ENCODE assay signal across 8 cellular contexts in the genomic region with DNA sequence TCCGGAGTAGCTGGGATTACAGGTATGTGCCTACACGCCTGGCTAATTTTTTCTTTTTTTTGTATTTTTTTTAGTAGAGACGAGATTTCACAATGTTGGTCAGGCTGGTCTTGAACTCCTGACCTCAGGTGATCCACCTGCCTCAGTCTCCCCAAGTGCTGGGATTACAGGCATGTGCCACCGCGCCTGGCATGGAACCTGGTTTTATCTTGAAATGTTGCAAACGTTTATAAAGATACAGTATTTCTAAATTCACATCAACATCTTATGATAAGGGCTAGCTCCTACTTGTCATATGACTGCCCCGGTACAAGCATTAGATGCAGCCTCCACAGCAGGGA. TPM values are rescaled to one million over a fixed set of nuclear protein-coding genes. Genes with fewer than 3 reads are reported as not detected.
A peak's percentile ranks its signal among the peaks of the same experiment; 100 is the strongest.
DNase-seq lines count a peak whose midpoint lies in the region; ATAC-seq and TF ChIP-seq lines count a peak whose summit lies in the region.

No MANE protein-coding gene starts in this region.

- peak overlapping the region; percentile 91 for H3K9ac ChIP-seq in SU-DHL-6 (ENCODE audit: low read length)

- H3K9me2 ChIP-seq in SU-DHL-6 (replicated peaks; ENCODE audit: insufficient read depth, low read length) = no peaks in the 10 kb centered on the region

- in situ Hi-C loops in GM13976 (cut with MboI; ENCODE audit: low sequenced_read_pairs, unreplicated experiment) = no loop called here
- in situ Hi-C loops in gastrocnemius medialis (cut with MboI; ENCODE audit: low sequenced_read_pairs in 4 of 4) = loop anchor here in 1 of 4 donors (10.0 kb wide), 1 partner anchor 89 kb away; a partner anchor contains a TSS

- peak overlapping the region; percentile 75 for H3K4me2 ChIP-seq in SU-DHL-6 (ENCODE audit: low read depth, low read length, poor library complexity, severe bottlenecking)

- peaks cover 13% of the 10 kb centered on the region; the same call in 1 of the 2 replicates for H4K20me1 ChIP-seq in SU-DHL-6 (ENCODE audit: low read depth, low read length)

- TF ChIP-seq CTCF in GM13976 (IDR thresholded peaks at IDR 0.05; ENCODE audit: borderline replicate concordance, control extremely low read depth, extremely low read depth, insufficient read depth, missing control alignments) (no peak), SU-DHL-6 (IDR thresholded peaks at IDR 0.05; ENCODE audit: insufficient read depth, low read length, poor library complexity, severe bottlenecking) (no peak), fibroblast of mammary gland (conservative IDR thresholded peaks at IDR 0.05; ENCODE audit: control insufficient read depth, insufficient read depth, low read depth, low read length) (no peak), gastrocnemius medialis (IDR thresholded peaks at IDR 0.05 in 4 of 5, conservative IDR thresholded peaks at IDR 0.05 in 1 of 5) (no peak)

- H3K9me3 ChIP-seq in SU-DHL-6 (ENCODE audit: insufficient read depth, low read length) (no peaks in the 10 kb centered on the region), gastrocnemius medialis (no peaks in the 10 kb centered on the region)

- H3K36me3 ChIP-seq in SU-DHL-6 (ENCODE audit: low read length) (0 out of 2 replicates have a peak, but pooled peaks cover 2% of the 10 kb centered on the region), gastrocnemius medialis (no peaks in the 10 kb centered on the region)

- intact Hi-C loops in gastrocnemius medialis (cut with DNase I; ENCODE audit: low total_unique reads) = no loop called here

- H3K4me1 ChIP-seq in gastrocnemius medialis = peaks cover 9 to 15% of the 10 kb centered on the region in 2 donors

- H3K27me3 ChIP-seq in SU-DHL-6 (ENCODE audit: low read length) (no peaks in the 10 kb centered on the region), gastrocnemius medialis (no peaks in the 10 kb centered on the region)

- H3K27ac ChIP-seq in SU-DHL-6 (ENCODE audit: low read depth, low read length) (peak overlapping the region; percentile 69), gastrocnemius medialis (peak overlapping the region; percentile 94 to 100 (median 98))

- peak; percentile 38 for DNase-seq in GM13976 (ENCODE audit: low spot score)
- DNase-seq in fibroblast of mammary gland (ENCODE audit: low read depth) = no peak
- no peak for DNase-seq in gastrocnemius medialis
- DNase-seq in NCI-H82 treated with DMSO at 0.1 percent for 48 hours (lab: John Stamatoyannopoulos, UW; ENCODE audit: unreplicated experiment) = no peak
- DNase-seq in NCI-H524 treated with DMSO at 0.1 percent for 48 hours (lab: John Stamatoyannopoulos, UW) = no peak

- ATAC-seq in gastrocnemius medialis (no peak), HG03159 (IDR thresholded peaks at IDR 0.05; ENCODE audit: unreplicated experiment) (no peak), esophagus mucosa (no peak)

- no peak for TF ChIP-seq POLR2A in gastrocnemius medialis (IDR thresholded peaks at IDR 0.05)

- H3K4me3 ChIP-seq in SU-DHL-6 (ENCODE audit: insufficient read depth, low read length, poor library complexity, severe bottlenecking) (peak overlapping the region; percentile 68), fibroblast of mammary gland (ENCODE audit: control insufficient read depth, low read depth, low read length) (peak overlapping the region; percentile 74), gastrocnemius medialis (peak overlapping the region; percentile 94 to 99 (median 96))

- H2AFZ ChIP-seq in SU-DHL-6 (ENCODE audit: low read depth, low read length, severe bottlenecking) = peak overlapping the region; percentile 83

- peaks cover 35% of the 10 kb centered on the region for H3K79me2 ChIP-seq in SU-DHL-6 (ENCODE audit: insufficient read depth, low read length)

- H3F3A ChIP-seq in SU-DHL-6 (ENCODE audit: insufficient read depth) = peaks cover 17% of the 10 kb centered on the region

RNA-seq across cellular contexts. Expression of a gene that starts 1.5 kb away (rescaled TPM):
- total RNA-seq in gastrocnemius medialis = 100 to 1,000 TPM in 2 of 4 donors, 10 to 100 TPM in 2; 90.8 to 141 (median 112) TPM
- total RNA-seq in esophagus mucosa = 86.7 TPM

RNA-seq across cellular contexts. Expression of a gene that starts 9.9 kb away (rescaled TPM):
- total RNA-seq in gastrocnemius medialis (10 to 100 TPM in 1 of 4 donors, 1 to 10 TPM in 3; 4.0 to 19.4 (median 8.1) TPM), esophagus mucosa (4.7 TPM)

RNA-seq across cellular contexts. Expression of a gene that starts 48.1 kb away (rescaled TPM):
- total RNA-seq in gastrocnemius medialis (10 to 100 TPM; 15.8 to 22.6 (median 19.4) TPM), esophagus mucosa (12.5 TPM)
